Comparison of ENCODE assay signal across 9 cellular contexts in the genomic region with DNA sequence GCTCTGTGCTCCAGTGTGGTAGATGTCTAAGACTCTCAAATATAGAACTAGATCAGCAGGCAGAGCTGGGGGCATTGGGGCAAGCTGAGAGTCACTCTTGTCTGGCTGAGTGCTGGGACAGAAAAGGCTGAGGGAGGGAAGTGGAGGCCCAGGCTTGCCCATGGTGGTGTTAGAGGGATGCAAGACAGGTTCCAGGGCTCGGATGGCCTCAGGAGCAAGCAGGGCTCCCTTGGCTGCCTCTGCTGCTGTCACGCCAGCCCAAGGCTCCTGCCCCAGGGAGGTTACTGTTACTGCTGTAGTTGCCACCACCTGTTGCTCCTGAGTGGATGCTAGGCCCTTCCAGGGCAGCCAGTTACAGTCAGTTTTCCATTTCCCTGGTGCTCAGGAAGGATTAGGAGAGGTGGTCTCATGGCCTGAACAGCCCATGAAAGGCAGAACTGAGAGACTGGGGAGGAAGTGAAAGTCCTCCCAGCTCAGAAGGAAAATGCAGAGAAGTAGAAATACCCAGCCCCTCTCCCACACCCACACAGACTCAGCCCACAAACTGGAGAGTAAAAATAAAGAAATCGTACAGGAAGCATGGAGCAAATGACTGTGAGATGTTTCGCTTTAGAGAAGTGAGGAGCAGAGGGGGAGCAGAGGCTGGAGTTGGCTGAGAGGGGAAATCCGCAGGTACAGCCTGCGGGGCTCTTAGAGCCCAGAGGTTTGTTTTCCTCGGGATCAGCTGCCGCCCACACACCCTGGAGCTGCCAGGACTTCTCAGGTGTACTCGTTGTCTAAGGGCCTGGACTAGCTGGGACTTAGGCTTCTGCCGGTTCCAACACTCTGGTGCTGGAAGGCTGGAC. TPM values are rescaled to one million over a fixed set of nuclear protein-coding genes. Genes with fewer than 3 reads are reported as not detected.
DNase-seq lines count a peak whose midpoint lies in the region; ATAC-seq, FAIRE-seq and TF ChIP-seq lines count a peak whose summit lies in the region.
"Had no signal": no experiment of that assay in that cellular context is flagged by ENCODE, and none has a peak within 500 bp of the region (broad histone marks: within the 10 kb centered on the region; RNA-seq: fewer than 3 reads in every experiment).

No MANE protein-coding gene starts in this region.

- FAIRE-seq in astrocyte (lab: Jason Lieb, UNC) = no peak
- FAIRE-seq: K562 had no signal

- DNase-seq in NB4 (ENCODE audit: low read depth) (peak; percentile 88), astrocyte (ENCODE audit: low read depth) (no peak), myocyte (ENCODE audit: low read depth) (peak; percentile 37), tibial nerve (ENCODE audit: low spot score in 2 of 2) (no peak), NCI-H510A (lab: John Stamatoyannopoulos, UW) (no peak)

- peak; percentile 33 for ATAC-seq in GM18858 (IDR thresholded peaks at IDR 0.05; ENCODE audit: unreplicated experiment)
- ATAC-seq in GM18519 (IDR thresholded peaks at IDR 0.05; ENCODE audit: low FRiP score, unreplicated experiment) = no peak
- no peak for ATAC-seq in GM18868 (IDR thresholded peaks at IDR 0.05; ENCODE audit: unreplicated experiment)
- ATAC-seq: K562 had no signal

- peak overlapping the region; percentile 15 for H3K4me2 ChIP-seq in astrocyte (ENCODE audit: low read length)

- no peaks in the 10 kb centered on the region for H3K36me3 Mint-ChIP-seq in astrocyte (ENCODE audit: low read depth, unreplicated experiment)

- TF ChIP-seq CTCF in NB4 (IDR thresholded peaks at IDR 0.05; ENCODE audit: low read depth, low read length) = no peak
- no peak for TF ChIP-seq CTCF in astrocyte (IDR thresholded peaks at IDR 0.05; ENCODE audit: insufficient read depth, low read depth, low read length)
- TF ChIP-seq CTCF in tibial nerve (IDR thresholded peaks at IDR 0.05) = no peak

- H3K4me1 ChIP-seq in astrocyte (ENCODE audit: insufficient read depth, low read length) (peaks cover 25% of the 10 kb centered on the region), tibial nerve (peaks cover 0 to 67% (median 40%) of the 10 kb centered on the region in 4 donors)

- H3K27ac ChIP-seq in astrocyte (ENCODE audit: low read depth, low read length) = no peak overlapping the region
- H3K27ac ChIP-seq in tibial nerve = peak overlapping the region; percentile 91 to 98 (median 96)

- H3K27me3 ChIP-seq in astrocyte (ENCODE audit: insufficient read depth, low read length) (peaks cover 12% of the 10 kb centered on the region), tibial nerve (no peaks in the 10 kb centered on the region)

- no peaks in the 10 kb centered on the region for H3K79me2 ChIP-seq in astrocyte (ENCODE audit: insufficient read depth, low read length)

- H3K4me1 Mint-ChIP-seq in astrocyte (ENCODE audit: low read depth, unreplicated experiment) = peaks cover 23% of the 10 kb centered on the region

- H3K27me3 Mint-ChIP-seq in astrocyte (ENCODE audit: low read depth, unreplicated experiment) = peaks cover 26% of the 10 kb centered on the region

- TF ChIP-seq POLR2A in NB4 (IDR thresholded peaks at IDR 0.05; ENCODE audit: extremely low read depth, insufficient read length) = no peak
- no peak for TF ChIP-seq POLR2A in tibial nerve (IDR thresholded peaks at IDR 0.05)

- peak overlapping the region; percentile 79 for H3K27ac Mint-ChIP-seq in astrocyte (ENCODE audit: unreplicated experiment)

- no peak overlapping the region for H2AFZ ChIP-seq in astrocyte (ENCODE audit: low read depth, low read length)

- peak overlapping the region; percentile 75 for H3K4me3 Mint-ChIP-seq in astrocyte (ENCODE audit: unreplicated experiment)

- H3K36me3 ChIP-seq in astrocyte (ENCODE audit: insufficient read depth, low read length) (no peaks in the 10 kb centered on the region), tibial nerve (no peaks in the 10 kb centered on the region)

- H3K9me3 Mint-ChIP-seq in astrocyte (ENCODE audit: unreplicated experiment) = no peaks in the 10 kb centered on the region

- H3K9ac ChIP-seq in astrocyte (ENCODE audit: low read length) = peak overlapping the region; percentile 87

- 54 to 55% methylated on average over 8 of the region's 10 CpGs for WGBS in tibial nerve, 2 donors

- no peaks in the 10 kb centered on the region for H4K20me1 ChIP-seq in astrocyte (ENCODE audit: insufficient read depth, low read length)

- H3K4me3 ChIP-seq in NB4 (ENCODE audit: low read depth, low read length) (peak overlapping the region; percentile 72), astrocyte (ENCODE audit: insufficient read depth, low read depth, low read length) (no peak overlapping the region), tibial nerve (peak overlapping the region; percentile 72 to 88 (median 81))
- H3K4me3 ChIP-seq: K562 had no signal

- H3K9me3 ChIP-seq in astrocyte (ENCODE audit: insufficient read depth, low read depth, low read length) (no peaks in the 10 kb centered on the region), tibial nerve (no peaks in the 10 kb centered on the region)

- peak in 1 of 2 donors; percentile 56 for TF ChIP-seq EP300 in tibial nerve (IDR thresholded peaks at IDR 0.05)

RNA-seq across cellular contexts. Expression of a gene that starts 2.1 kb away (rescaled TPM):
- total RNA-seq in astrocyte (2.2 and 2.5 TPM in 2 replicates), myocyte (1.6 and 5.4 TPM in 2 replicates), tibial nerve (10 to 100 TPM; 31.6 to 53.7 (median 33.5) TPM)
- 0.18 TPM for polyA plus RNA-seq in myocyte (2012)

Comparison
In these comparisons a context has a peak if more than half of its experiments do, and no peak if none do; other contexts are left out.
1. DNase-seq: peak in NB4 (single experiment) and myocyte (single experiment); none in astrocyte (single experiment), tibial nerve (0 of 2) and NCI-H510A (single experiment).